In the genomic region with DNA sequence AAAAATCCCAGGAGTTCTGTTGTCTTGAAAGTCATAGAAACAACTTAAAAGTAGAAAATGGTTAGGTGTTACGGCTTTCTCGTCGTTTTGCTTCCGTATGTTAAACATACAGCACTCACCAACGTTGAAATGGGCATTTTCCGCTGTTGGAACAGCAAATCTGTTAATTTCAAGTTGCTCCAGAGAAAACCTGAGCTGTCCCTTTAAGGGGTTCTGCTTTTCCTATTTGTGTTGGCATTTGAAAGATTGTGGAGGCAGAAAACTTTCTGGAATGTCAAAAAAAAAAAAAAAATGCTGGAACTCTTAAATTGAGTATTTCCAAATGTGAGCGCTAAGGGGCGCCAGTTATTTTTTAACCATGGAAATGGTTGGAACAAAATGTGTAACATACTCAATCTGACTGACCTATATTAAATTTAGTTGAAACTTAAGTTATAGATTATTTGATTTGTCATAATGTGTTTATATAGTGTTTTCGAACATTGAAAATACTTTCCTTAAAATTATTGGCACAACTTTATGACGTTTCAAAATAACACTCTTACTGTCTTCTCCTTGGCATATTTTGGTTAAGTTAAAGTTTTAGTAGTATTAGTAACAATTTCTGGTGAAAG, we compare ENCODE assay signal across 8 cellular contexts. TPM values are rescaled to one million over a fixed set of nuclear protein-coding genes. Genes with fewer than 3 reads are reported as not detected.
DNase-seq lines count a peak whose midpoint lies in the region; ATAC-seq, FAIRE-seq and TF ChIP-seq lines count a peak whose summit lies in the region.

No MANE protein-coding gene starts in this region.

- H3K27me3 ChIP-seq in SJSA1 (replicated peaks), result no peaks in the 10 kb centered on the region

- POLR2A ChIA-PET in HEK293T (lab: Yijun Ruan, JAX), result interaction anchor here (1.1 to 1.8 kb wide), 2 partner anchors 115 to 236 kb away, joined by 3 to 4 read pairs; no protein-coding TSS in a partner anchor

- CTCF ChIA-PET in HEK293T (lab: Yijun Ruan, JAX), result interaction anchor here (0.6 to 1.0 kb wide), 6 partner anchors 110 to 620 kb away, joined by 3 to 5 read pairs (median 3); no protein-coding TSS in a partner anchor

- peak; percentile 51 for TF ChIP-seq CTCF in cardiac fibroblast (IDR thresholded peaks at IDR 0.05; ENCODE audit: low read depth, low read length)
- peak; percentile 40 for TF ChIP-seq CTCF in kidney (IDR thresholded peaks at IDR 0.05; ENCODE audit: borderline replicate concordance, extremely low read depth, insufficient read depth)

- intact Hi-C loops in kidney (cut with DNase I), result no loop called here

- H3K4me3 ChIP-seq in SJSA1 (peak overlapping the region; percentile 73), cardiac fibroblast (replicated peaks in 1 of 2; ENCODE audit: low read depth in 2 of 2, low read length in 2 of 2) (peak overlapping the region; percentile 71 to 86), kidney (ENCODE audit: low read length in 2 of 2) (peak overlapping the region; percentile 75 to 97)

- peak; percentile 98 for FAIRE-seq in kidney (lab: Jason Lieb, UNC)

- peak overlapping the region; percentile 88 for H3K27ac ChIP-seq in SJSA1
- peak overlapping the region; percentile 97 to 98 for H3K27ac ChIP-seq in kidney (ENCODE audit: low read depth in 2 of 2, low read length in 2 of 2)

- no peak for ATAC-seq in GM21528 (IDR thresholded peaks at IDR 0.05; ENCODE audit: low FRiP score, unreplicated experiment)

- H3K9ac ChIP-seq in kidney (ENCODE audit: low read length in 2 of 2), result peak overlapping the region; percentile 70 to 99

- H3K4me1 ChIP-seq in SJSA1 (replicated peaks), result peaks cover 23% of the 10 kb centered on the region
- peaks cover 9 to 16% of the 10 kb centered on the region in 2 donors for H3K4me1 ChIP-seq in kidney (ENCODE audit: control insufficient read depth in 1 of 2, insufficient read depth in 1 of 2, low read depth in 1 of 2, low read length in 2 of 2)

- H3K36me3 ChIP-seq in SJSA1 (peaks cover 14% of the 10 kb centered on the region; the same call in 1 of the 2 replicates), kidney (ENCODE audit: control insufficient read depth in 1 of 2, insufficient read depth in 2 of 2, low read length in 2 of 2) (no peaks in the 10 kb centered on the region)

- H3K9me3 ChIP-seq in SJSA1 (replicated peaks) (no peaks in the 10 kb centered on the region), kidney (ENCODE audit: control insufficient read depth in 1 of 2, low read length in 2 of 2) (no peaks in the 10 kb centered on the region)

- peak; percentile 15 for DNase-seq in COLO668 (lab: John Stamatoyannopoulos, UW; ENCODE audit: unreplicated experiment)
- DNase-seq in HEK293T (ENCODE audit: extremely low spot score), result no peak
- peak in 1 of 2 experiments; percentile 86 for DNase-seq in SJSA1 (ENCODE audit: low read depth in 1 of 2, low spot score in 2 of 2)
- peak; percentile 92 to 93 for DNase-seq in cardiac fibroblast (ENCODE audit: low read depth in 2 of 2)
- no peak for DNase-seq in kidney
- peak; percentile 51 for DNase-seq in stimulated activated CD4-positive, alpha-beta T cell treated with anti-CD3 and anti-CD28 coated beads, Interleukin-4, amount 100 ng/mL, for 24 hours
- DNase-seq in GM19240 (ENCODE audit: insufficient read length, low spot score), result no peak

TF ChIP-seq in HEK293T, 16 proteins besides CTCF, POLR2A, EP300 and RAD21:
- no peak for TF ChIP-seq CTBP1 (IDR thresholded peaks at IDR 0.05; ENCODE audit: borderline replicate concordance)
- peak; percentile 97 for TF ChIP-seq ZNF384 (IDR thresholded peaks at IDR 0.05)

RNA-seq across cellular contexts. Expression of gene QKI, which starts 2.2 kb away (rescaled TPM):
- total RNA-seq in SJSA1 (2014; rRNA removed; shearing (Covaris generic)), result 176 and 194 TPM in 2 replicates
- 121 TPM for total RNA-seq in kidney
- 17.6 TPM for polyA plus RNA-seq in kidney (ENCODE audit: insufficient read depth, low read depth, low replicate concordance)

Comparison
In these comparisons a context has a peak if more than half of its experiments do, and no peak if none do; other contexts are left out.
1. DNase-seq: peak in COLO668 (single experiment), cardiac fibroblast (2 of 2) and stimulated activated CD4-positive, alpha-beta T cell treated with anti-CD3 and anti-CD28 coated beads, Interleukin-4, amount 100 ng/mL, for 24 hours (single experiment); none in HEK293T (single experiment), kidney (single experiment) and GM19240 (single experiment).
2. Peak in every context shown above with its lines, with median percentiles within 50 percentile points of each other: H3K4me3 ChIP-seq.